Comparison of ENCODE assay signal across 19 cellular contexts in genomic region chr12:108207791-108208730, GRCh38.
DNase-seq lines count a peak whose midpoint lies in the region; ATAC-seq and TF ChIP-seq lines count a peak whose summit lies in the region.
"Had no signal": no experiment of that assay in that cellular context is flagged by ENCODE, and none has a peak within 500 bp of the region (broad histone marks: within the 10 kb centered on the region; RNA-seq: fewer than 3 reads in every experiment).

No MANE protein-coding gene starts in this region.

- no peaks in the 10 kb centered on the region for H3K9me2 ChIP-seq in SK-N-SH

- H2AFZ ChIP-seq in SK-N-SH (ENCODE audit: low read depth) (no peak overlapping the region), H9 (ENCODE audit: low read length) (no peak overlapping the region)

- intact Hi-C loops in Calu3 (cut with micrococcal nuclease; ENCODE audit: unreplicated experiment): no loop called here

- no peak overlapping the region for H3T11ph ChIP-seq in H9 (ENCODE audit: low read length)

- H3K27ac Mint-ChIP-seq in WTC11 (peak overlapping the region; percentile 43; the same call in 1 of the 2 replicates), Calu3 (ENCODE audit: unreplicated experiment) (no peak overlapping the region), H9 (peak overlapping the region in 1 of 3 experiments; percentile 2; a peak in 2 of 7 replicates)
- H3K27ac Mint-ChIP-seq: CD14-positive monocyte; CD4-positive, alpha-beta memory T cell; CD4-positive, CD25-positive, alpha-beta regulatory T cell; CD8-positive, alpha-beta memory T cell had no signal

- peaks cover 10% of the 10 kb centered on the region for H3K9me3 Mint-ChIP-seq in WTC11
- H3K9me3 Mint-ChIP-seq in Calu3 (ENCODE audit: low read depth, unreplicated experiment): no peaks in the 10 kb centered on the region
- H3K9me3 Mint-ChIP-seq in H9: peaks cover 0 to 6% of the 10 kb centered on the region in 2 experiments; a peak in 1 of 5 replicates

- H2AK5ac ChIP-seq in mesendoderm (ENCODE audit: low read length): peak overlapping the region; percentile 97
- H2AK5ac ChIP-seq in H9 (ENCODE audit: insufficient read length, low read length): no peak overlapping the region

- no TSS peak for BruUV-seq in Calu3 (replicated peaks; lab: Mats Ljungman, UMichigan)

- H3K36me3 Mint-ChIP-seq in WTC11 (peaks cover 7% of the 10 kb centered on the region), Calu3 (ENCODE audit: insufficient read depth, unreplicated experiment) (no peaks in the 10 kb centered on the region), H9 (ENCODE audit: insufficient read depth in 1 of 3, low read depth in 3 of 3) (peaks cover 0 to 7% (median 3%) of the 10 kb centered on the region in 3 experiments; a peak in 2 of 7 replicates)
- H3K36me3 Mint-ChIP-seq: CD14-positive monocyte; CD4-positive, alpha-beta memory T cell; CD4-positive, CD25-positive, alpha-beta regulatory T cell had no signal

- H3K18ac ChIP-seq in mesendoderm (ENCODE audit: low read length): peak overlapping the region; percentile 90
- H3K18ac ChIP-seq in H9 (ENCODE audit: insufficient read length, low read depth, low read length): no peak overlapping the region

- H3K9ac ChIP-seq in SK-N-SH: no peak overlapping the region
- H3K9ac ChIP-seq in mesendoderm (ENCODE audit: low read length): no peak overlapping the region
- no peak overlapping the region for H3K9ac ChIP-seq in H9 (ENCODE audit: extremely low read depth, insufficient read length, low read length)
- H3K9ac ChIP-seq: BLaER1 had no signal

- H3K23ac ChIP-seq in mesendoderm (ENCODE audit: low read length) (peak overlapping the region; percentile 70), H9 (ENCODE audit: insufficient read length, low read depth, low read length) (no peak overlapping the region)

- CTCF ChIA-PET in SK-N-SH (lab: Yijun Ruan, JAX): interaction anchor here (1.4 to 3.7 kb wide), 2 partner anchors 12 to 14 kb away, joined by 3 to 10 read pairs; no protein-coding TSS in a partner anchor
- CTCF ChIA-PET in WTC11 (lab: Charles Lee): interaction anchor here (0.6 to 1.8 kb wide), 2 partner anchors 61 to 79 kb away, joined by 4 to 6 read pairs; partner anchors contain the start of gene WSCD2
- CTCF ChIA-PET in Calu3 (lab: Charles Lee): interaction anchor here (1.2 kb wide), 1 partner anchor 9 kb away, joined by 3 read pairs; no protein-coding TSS in a partner anchor

- DNase-seq in SK-N-SH (peak; percentile 31), WTC11 (ENCODE audit: low spot score) (no peak), mesendoderm (peak; percentile 98), Calu3 (no peak), HuH-7.5 (ENCODE audit: low spot score) (no peak), H9 (no peak)
- DNase-seq: 8988T; ACHN; BE2C; C1 segment of cervical spinal cord; CD4-positive, alpha-beta memory T cell; CD4-positive, CD25-positive, alpha-beta regulatory T cell; CD8-positive, alpha-beta memory T cell; COR-L47; DMS79 treated with DMSO at 0.1 percent for 48 hours; GF-D8 had no signal

- no peak overlapping the region for H3K4me2 ChIP-seq in SK-N-SH
- H3K4me2 ChIP-seq in mesendoderm (ENCODE audit: low read length): no peak overlapping the region
- no peak overlapping the region for H3K4me2 ChIP-seq in H9 (ENCODE audit: insufficient read depth, insufficient read length, low read length)
- H3K4me2 ChIP-seq: BLaER1 had no signal

- H3K4me1 Mint-ChIP-seq in WTC11: peaks cover 30% of the 10 kb centered on the region
- no peaks in the 10 kb centered on the region for H3K4me1 Mint-ChIP-seq in Calu3 (ENCODE audit: low read depth, unreplicated experiment)
- peaks cover 22 to 36% of the 10 kb centered on the region in 2 experiments for H3K4me1 Mint-ChIP-seq in H9
- H3K4me1 Mint-ChIP-seq: CD14-positive monocyte; CD4-positive, alpha-beta memory T cell; CD4-positive, CD25-positive, alpha-beta regulatory T cell; CD8-positive, alpha-beta memory T cell had no signal

- TF ChIP-seq RAD21 in SK-N-SH (IDR thresholded peaks at IDR 0.05; ENCODE audit: low read length): no peak

- H3K36me3 ChIP-seq in SK-N-SH (replicated peaks in 1 of 2; ENCODE audit: control insufficient read depth in 1 of 2, insufficient read depth in 2 of 2, low read length in 1 of 2): no peaks in the 10 kb centered on the region
- H3K36me3 ChIP-seq in mesendoderm (ENCODE audit: control insufficient read depth, insufficient read depth, low read length): no peaks in the 10 kb centered on the region
- H3K36me3 ChIP-seq: BE2C, BLaER1 had no signal

- TF ChIP-seq EP300 in SK-N-SH (IDR thresholded peaks at IDR 0.05; ENCODE audit: borderline replicate concordance in 1 of 2, low read depth in 1 of 2, low read length in 1 of 2): no peak; a peak in 1 of 4 replicates

- H3K27ac ChIP-seq in SK-N-SH (ENCODE audit: low read depth in 2 of 2, low read length in 1 of 2) (no peak overlapping the region), mesendoderm (ENCODE audit: low read depth, low read length) (peak overlapping the region; percentile 82), H9 (ENCODE audit: insufficient read length, low read depth, low read length) (no peak overlapping the region)
- H3K27ac ChIP-seq: BLaER1 had no signal

- H2BK120ac ChIP-seq in mesendoderm (ENCODE audit: low read depth, low read length) (peak overlapping the region; percentile 86), H9 (ENCODE audit: low read depth, low read length, poor library complexity, severe bottlenecking) (no peak overlapping the region)

- ATAC-seq in WTC11: no peak
- ATAC-seq in GM19452 (IDR thresholded peaks at IDR 0.05; ENCODE audit: unreplicated experiment): no peak

- no peak overlapping the region for H2BK20ac ChIP-seq in H9 (ENCODE audit: low read depth, low read length, poor library complexity, severe bottlenecking)

- H3K79me2 ChIP-seq in SK-N-SH (ENCODE audit: insufficient read depth) (no peaks in the 10 kb centered on the region), mesendoderm (ENCODE audit: control insufficient read depth, insufficient read depth, low read length) (no peaks in the 10 kb centered on the region), H9 (ENCODE audit: insufficient read depth, low read length) (no peaks in the 10 kb centered on the region)

- H2BK5ac ChIP-seq in mesendoderm (ENCODE audit: low read length): peak overlapping the region; percentile 81
- no peak overlapping the region for H2BK5ac ChIP-seq in H9 (ENCODE audit: insufficient read length, low read length)

- H3K23me2 ChIP-seq in H9 (ENCODE audit: insufficient read length, low read depth, low read length, poor library complexity, severe bottlenecking): no peaks in the 10 kb centered on the region

- H3K27me3 Mint-ChIP-seq in WTC11 (ENCODE audit: low read depth) (no peaks in the 10 kb centered on the region; the same call in none of the 2 replicates), Calu3 (ENCODE audit: unreplicated experiment) (peaks cover 71% of the 10 kb centered on the region), H9 (ENCODE audit: low read depth) (peaks cover 18% of the 10 kb centered on the region)

- peak overlapping the region; percentile 95 for H3K4ac ChIP-seq in mesendoderm (ENCODE audit: low read depth, low read length)
- no peak overlapping the region for H3K4ac ChIP-seq in H9 (ENCODE audit: low read depth, low read length)

- H4K8ac ChIP-seq in mesendoderm (ENCODE audit: low read depth, low read length) (no peak overlapping the region), H9 (replicated peaks; ENCODE audit: insufficient read length, low read depth, low read length) (no peak overlapping the region)

- H3K4me3 Mint-ChIP-seq in WTC11 (no peak overlapping the region), Calu3 (ENCODE audit: low read depth, unreplicated experiment) (no peak overlapping the region), H9 (no peak overlapping the region)
- H3K4me3 Mint-ChIP-seq: CD14-positive monocyte; CD4-positive, alpha-beta memory T cell; CD4-positive, CD25-positive, alpha-beta regulatory T cell; CD8-positive, alpha-beta memory T cell had no signal

- H3K14ac ChIP-seq in H9 (ENCODE audit: insufficient read depth, low read length): no peak overlapping the region; the same call in 1 of the 2 replicates

- POLR2A ChIA-PET in SK-N-SH (lab: Yijun Ruan, JAX): interaction anchor here (1.1 kb wide), 1 partner anchor 9 kb away, joined by 4 read pairs; no protein-coding TSS in a partner anchor
- POLR2A ChIA-PET in WTC11 (lab: Charles Lee): no interaction called here

- H3K9me3 ChIP-seq in SK-N-SH (no peaks in the 10 kb centered on the region), H9 (ENCODE audit: control insufficient read depth, low read depth, low read length) (no peaks in the 10 kb centered on the region)
- H3K9me3 ChIP-seq: BE2C, BLaER1 had no signal

- H3K4me3 ChIP-seq in SK-N-SH (ENCODE audit: low read depth in 2 of 2, low read length in 1 of 2): no peak overlapping the region
- no peak overlapping the region for H3K4me3 ChIP-seq in mesendoderm (ENCODE audit: low read length)
- H3K4me3 ChIP-seq: BLaER1 had no signal

- peak overlapping the region; percentile 3 for H4K5ac ChIP-seq in mesendoderm (ENCODE audit: low read length)
- no peak overlapping the region for H4K5ac ChIP-seq in H9 (ENCODE audit: insufficient read length, low read depth, low read length)

- H3F3A ChIP-seq in SK-N-SH (replicated peaks; ENCODE audit: insufficient read depth): no peaks in the 10 kb centered on the region

- H3K27me3 ChIP-seq in SK-N-SH (ENCODE audit: insufficient read depth) (no peaks in the 10 kb centered on the region), mesendoderm (ENCODE audit: insufficient read depth, low read length, poor library complexity) (no peaks in the 10 kb centered on the region), H9 (ENCODE audit: insufficient read depth, low read length) (no peaks in the 10 kb centered on the region)
- H3K27me3 ChIP-seq: BE2C, BLaER1 had no signal

- WGBS in SK-N-SH (ENCODE audit: low lambda C conversion rate): 5% methylated on average over 3 of the region's 3 CpGs
- WGBS in mesendoderm (ENCODE audit: extremely low coverage, insufficient coverage, low lambda C conversion rate): no CpG with 5 or more reads among the region's 3 CpGs
- WGBS in H9 (ENCODE audit: extremely low coverage, insufficient read length, low lambda C conversion rate): no CpG with 5 or more reads among the region's 3 CpGs

- H4K91ac ChIP-seq in H9 (ENCODE audit: insufficient read length, low read depth, low read length): no peak overlapping the region

- no peaks in the 10 kb centered on the region for H3K79me1 ChIP-seq in mesendoderm (ENCODE audit: low read length)
- H3K79me1 ChIP-seq in H9 (ENCODE audit: insufficient read depth, low read depth, low read length, poor library complexity, severe bottlenecking): no peaks in the 10 kb centered on the region

- H4K20me1 ChIP-seq in SK-N-SH (ENCODE audit: insufficient read depth): no peaks in the 10 kb centered on the region
- no peaks in the 10 kb centered on the region for H4K20me1 ChIP-seq in H9 (ENCODE audit: control insufficient read depth, insufficient read depth, insufficient read length)
- H4K20me1 ChIP-seq: BLaER1 had no signal

- H3K4me1 ChIP-seq in SK-N-SH (ENCODE audit: control insufficient read depth in 1 of 2, insufficient read depth in 2 of 2, low read depth in 1 of 2, low read length in 1 of 2) (peaks cover 0 to 23% of the 10 kb centered on the region in 2 experiments; a peak in 1 of 4 replicates), mesendoderm (ENCODE audit: control insufficient read depth, low read depth, low read length) (peaks cover 8% of the 10 kb centered on the region), H9 (ENCODE audit: insufficient read depth, low read length) (peaks cover 2% of the 10 kb centered on the region; the same call in 1 of the 2 replicates)
- H3K4me1 ChIP-seq: BLaER1 had no signal

- TF ChIP-seq CTCF in SK-N-SH (IDR thresholded peaks at IDR 0.05): no peak
- no peak for TF ChIP-seq CTCF in WTC11 (IDR thresholded peaks at IDR 0.05)
- TF ChIP-seq CTCF in Calu3 (IDR thresholded peaks at IDR 0.05; ENCODE audit: unreplicated experiment): no peak
- TF ChIP-seq CTCF in H9 (conservative IDR thresholded peaks at IDR 0.05): no peak

- H3K56ac ChIP-seq in mesendoderm (ENCODE audit: low read length) (peak overlapping the region; percentile 66), H9 (ENCODE audit: insufficient read length, low read depth, low read length) (no peak overlapping the region)

- no peak overlapping the region for H2BK15ac ChIP-seq in mesendoderm (replicated peaks; ENCODE audit: low read depth)
- H2BK15ac ChIP-seq in H9 (ENCODE audit: low read depth, low read length): no peak overlapping the region

- no peak overlapping the region for H2BK12ac ChIP-seq in H9 (ENCODE audit: insufficient read length, low read depth, low read length)

Comparison
In these comparisons a context has a peak if more than half of its experiments do, and no peak if none do; other contexts are left out.
1. DNase-seq: peak in SK-N-SH (single experiment) and mesendoderm (single experiment); none in WTC11 (single experiment), Calu3 (single experiment), HuH-7.5 (single experiment) and H9 (single experiment).